ENCODE assay signal across 10 cellular contexts in genomic region chr4:38967260-38968095, GRCh38.
A peak's percentile ranks its signal among the peaks of the same experiment; 100 is the strongest.
DNase-seq lines count a peak whose midpoint lies in the region; ATAC-seq, FAIRE-seq and TF ChIP-seq lines count a peak whose summit lies in the region.
"Had no signal": no experiment of that assay in that cellular context is flagged by ENCODE, and none has a peak within 500 bp of the region (broad histone marks: within the 10 kb centered on the region; RNA-seq: fewer than 3 reads in every experiment).

No MANE protein-coding gene starts in this region.

- no peak for FAIRE-seq in HTR-8/SVneo (lab: Jason Lieb, UNC)

- no peak for ATAC-seq in memory B cell (ENCODE audit: low read depth)

- H3K27me3 Mint-ChIP-seq in memory B cell: no peaks in the 10 kb centered on the region

- H3K36me3 Mint-ChIP-seq in memory B cell: peaks cover 51% of the 10 kb centered on the region

- DNase-seq in AG09309 (ENCODE audit: low read depth): peak; percentile 98
- DNase-seq in HTR-8/SVneo (ENCODE audit: insufficient read length, low spot score): peak; percentile 51
- DNase-seq in brain microvascular endothelial cell: peak; percentile 70
- no peak for DNase-seq in memory B cell (ENCODE audit: low spot score in 2 of 2)
- no peak for DNase-seq in NK-92 (lab: John Stamatoyannopoulos, UW; ENCODE audit: unreplicated experiment)
- no peak for DNase-seq in lower leg skin (ENCODE audit: low spot score in 2 of 2)
- DNase-seq in NCI-H446 treated with DMSO at 0.1 percent for 48 hours (lab: John Stamatoyannopoulos, UW): no peak
- no peak for DNase-seq in epidermal melanocyte (ENCODE audit: insufficient read length, low spot score)
- DNase-seq: NCI-H526 treated with DMSO at 0.1 percent for 48 hours had no signal

- H3K27me3 ChIP-seq in brain microvascular endothelial cell (replicated peaks): no peaks in the 10 kb centered on the region

- in situ Hi-C loops in brain microvascular endothelial cell (cut with HindIII; ENCODE audit: low pct_ligation_motif_present, low sequenced_read_pairs): no loop called here

- peak overlapping the region; percentile 92 for H3K27ac ChIP-seq in brain microvascular endothelial cell

- no peaks in the 10 kb centered on the region for H3K9me3 Mint-ChIP-seq in memory B cell
- H3K9me3 Mint-ChIP-seq: nephron had no signal

- WGBS in lower leg skin, 2 donors: 81 to 82% methylated on average over 7 of the region's 7 CpGs

- TF ChIP-seq CTCF in AG09309 (IDR thresholded peaks at IDR 0.05; ENCODE audit: control insufficient read depth, insufficient read depth, low read depth, low read length, missing control alignments) (no peak), brain microvascular endothelial cell (IDR thresholded peaks at IDR 0.05; ENCODE audit: low read depth, low read length, missing control alignments) (no peak), lower leg skin (IDR thresholded peaks at IDR 0.05) (no peak)

- peak overlapping the region; percentile 42 for H3K27ac Mint-ChIP-seq in memory B cell
- H3K27ac Mint-ChIP-seq: nephron had no signal

- H3K4me3 ChIP-seq in AG09309 (ENCODE audit: control insufficient read depth, low read depth, low read length) (no peak overlapping the region), brain microvascular endothelial cell (ENCODE audit: low read depth, low read length) (no peak overlapping the region), lower leg skin (ENCODE audit: low read depth, poor library complexity, severe bottlenecking) (no peak overlapping the region)

- intact Hi-C loops in lower leg skin (cut with DNase I; ENCODE audit: low total_unique reads): no loop called here

- TF ChIP-seq POLR2A in lower leg skin (IDR thresholded peaks at IDR 0.05): no peak

- no peak overlapping the region for H3K4me3 Mint-ChIP-seq in memory B cell
- H3K4me3 Mint-ChIP-seq: nephron had no signal

- peaks cover 7% of the 10 kb centered on the region for H3K36me3 ChIP-seq in brain microvascular endothelial cell (replicated peaks)

- peaks cover 11% of the 10 kb centered on the region for H3K4me1 Mint-ChIP-seq in memory B cell
- H3K4me1 Mint-ChIP-seq: nephron had no signal

Comparison
In these comparisons a context has a peak if more than half of its experiments do, and no peak if none do; other contexts are left out.
1. DNase-seq: peak in AG09309 (single experiment), HTR-8/SVneo (single experiment) and brain microvascular endothelial cell (single experiment); none in memory B cell (0 of 2), NK-92 (single experiment), lower leg skin (0 of 2), NCI-H446 treated with DMSO at 0.1 percent for 48 hours (single experiment) and epidermal melanocyte (single experiment).